Comparison of ENCODE assay signal across 10 cellular contexts in genomic region chr9:85700330-85700729, GRCh38.
"Had no signal": no experiment of that assay in that cellular context is flagged by ENCODE, and none has a peak within 500 bp of the region (broad histone marks: within the 10 kb centered on the region; RNA-seq: fewer than 3 reads in every experiment).

No MANE protein-coding gene starts in this region.

- H3K27ac ChIP-seq: ovary had no signal

- H3K27ac Mint-ChIP-seq: activated naive CD4-positive, alpha-beta T cell treated with anti-CD3 and anti-CD28 coated beads, Interleukin-2, amount 10 ng/mL, durations not matched to agents 7 days and 5 days; activated T-helper 2 cell treated with anti-CD3 and anti-CD28 coated beads, Interferon-gamma antibody, Interleukin-2, Interleukin-4, amounts not matched to agents 10 μg/mL and 5 μg/mL and 100 μg/mL, durations not matched to agents 14 hours and 24 hours and 36 hours had no signal

- H3K27me3 ChIP-seq: dorsolateral prefrontal cortex, ovary had no signal

- ATAC-seq: esophagus mucosa, T-helper 17 cell had no signal

- H3K4me3 Mint-ChIP-seq: activated naive CD4-positive, alpha-beta T cell treated with anti-CD3 and anti-CD28 coated beads, Interleukin-2, amount 10 ng/mL, durations not matched to agents 7 days and 5 days; T-helper 17 cell had no signal

- DNase-seq: activated CD4-positive, alpha-beta T cell treated with anti-CD3 and anti-CD28 coated beads, Interleukin-2, amount 50 U/mL, for 1 hour; activated CD4-positive, CD25-positive, alpha-beta regulatory T cell; activated naive CD4-positive, alpha-beta T cell treated with anti-CD3 and anti-CD28 coated beads, Interleukin-2, amount 10 ng/mL, durations not matched to agents 7 days and 5 days; activated T-cell treated with anti-CD3 and anti-CD28 coated beads for 4 hours; dorsolateral prefrontal cortex; ovary; stimulated activated CD4-positive, alpha-beta T cell treated with anti-CD3 and anti-CD28 coated beads, Interleukin-4, amount 100 ng/mL, for 4 hours; T-helper 17 cell had no signal

- H3K9me3 Mint-ChIP-seq: activated naive CD4-positive, alpha-beta T cell treated with anti-CD3 and anti-CD28 coated beads, Interleukin-2, amount 10 ng/mL, durations not matched to agents 7 days and 5 days; activated T-helper 2 cell treated with anti-CD3 and anti-CD28 coated beads, Interferon-gamma antibody, Interleukin-2, Interleukin-4, amounts not matched to agents 10 μg/mL and 5 μg/mL and 100 μg/mL, durations not matched to agents 14 hours and 24 hours and 36 hours had no signal

- H3K4me3 ChIP-seq: dorsolateral prefrontal cortex, ovary had no signal

- H3K27me3 Mint-ChIP-seq: activated naive CD4-positive, alpha-beta T cell treated with anti-CD3 and anti-CD28 coated beads, Interleukin-2, amount 10 ng/mL, durations not matched to agents 7 days and 5 days; T-helper 17 cell had no signal

- H3K36me3 ChIP-seq: ovary had no signal

- H3K9me3 ChIP-seq: ovary had no signal
